Comparison of ENCODE assay signal across 24 cellular contexts in the genomic region with DNA sequence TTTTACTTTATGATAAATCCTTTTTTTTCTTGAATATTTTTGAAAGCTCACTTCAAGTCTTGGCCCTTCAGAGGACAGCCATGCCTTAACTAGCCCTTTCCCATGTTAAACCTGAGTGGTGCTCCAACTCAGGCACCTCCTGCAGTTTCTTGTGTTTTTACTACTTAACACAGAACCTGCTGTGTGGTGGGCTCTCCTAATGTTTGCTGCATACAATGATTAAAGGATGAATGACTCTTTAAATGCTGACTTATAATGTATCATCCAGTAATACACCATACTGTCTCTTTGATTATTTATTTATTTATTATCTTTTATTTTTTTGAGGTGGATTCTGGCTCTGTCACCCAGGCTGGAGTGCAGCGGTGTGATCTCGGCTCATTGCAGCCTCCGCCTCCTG.
DNase-seq lines count a peak whose midpoint lies in the region; ATAC-seq and TF ChIP-seq lines count a peak whose summit lies in the region.
"Had no signal": no experiment of that assay in that cellular context is flagged by ENCODE, and none has a peak within 500 bp of the region (broad histone marks: within the 10 kb centered on the region; RNA-seq: fewer than 3 reads in every experiment).

No MANE protein-coding gene starts in this region.

- WGBS in mesendoderm (ENCODE audit: extremely low coverage, insufficient coverage, low lambda C conversion rate) = no CpG with 5 or more reads among the region's 3 CpGs
- WGBS in ovary, 3 donors = 96 to 99% (median 98%) methylated on average over 3 of the region's 3 CpGs

- POLR2A ChIA-PET in PC-3 (lab: Charles Lee; ENCODE audit: unreplicated experiment) = no interaction called here

- in situ Hi-C loops in astrocyte of the spinal cord (cut with HindIII; ENCODE audit: low sequenced_read_pairs) = no loop called here

- H3K56ac ChIP-seq in mesendoderm (ENCODE audit: low read length) = no peak overlapping the region

- peaks cover 9% of the 10 kb centered on the region for H3F3A ChIP-seq in GM23338 (replicated peaks; ENCODE audit: low read depth)
- no peaks in the 10 kb centered on the region for H3F3A ChIP-seq in PC-3 (ENCODE audit: low read length, unreplicated experiment)

- DNase-seq in GM23338 (ENCODE audit: low spot score) = peak; percentile 17
- peak; percentile 29 for DNase-seq in PC-3
- DNase-seq in astrocyte of the spinal cord (ENCODE audit: low read depth, low spot score) = peak; percentile 48
- DNase-seq in mesendoderm = peak; percentile 43
- no peak for DNase-seq in midbrain (lab: John Stamatoyannopoulos, UW)
- DNase-seq in ovary = no peak
- DNase-seq in stimulated activated CD4-positive, alpha-beta T cell treated with anti-CD3 and anti-CD28 coated beads, Interleukin-2, amount 100 ng/mL, for 48 hours = no peak
- DNase-seq in substantia nigra (lab: John Stamatoyannopoulos, UW) = no peak
- DNase-seq: activated CD4-positive, alpha-beta T cell treated with anti-CD3 and anti-CD28 coated beads for 4 hours; activated CD8-positive, alpha-beta memory T cell treated with anti-CD3 and anti-CD28 coated beads for 24 hours; activated T-cell treated with anti-CD3 and anti-CD28 coated beads, Interleukin-2, amount 50 U/mL, for 4 hours; AML-193; CD8-positive, alpha-beta T cell; DMS 273 treated with DMSO at 0.1 percent for 48 hours; effector CD8-positive, alpha-beta T cell; GDM1; GOT3; NCI-H1105; NCI-H2029 treated with DMSO at 0.1 percent for 48 hours; NCI-H82; SHP77 had no signal

- no peaks in the 10 kb centered on the region for H3K9me3 Mint-ChIP-seq in GM23338
- H3K9me3 Mint-ChIP-seq: type B pancreatic cell had no signal

- H2BK5ac ChIP-seq in mesendoderm (ENCODE audit: low read length) = no peak overlapping the region

- peaks cover 43% of the 10 kb centered on the region for H3K4me1 Mint-ChIP-seq in GM23338

- H2AK5ac ChIP-seq in mesendoderm (ENCODE audit: low read length) = no peak overlapping the region

- no peak overlapping the region for H3K18ac ChIP-seq in mesendoderm (ENCODE audit: low read length)

- H3K27me3 ChIP-seq in GM23338 (ENCODE audit: insufficient read depth) (no peaks in the 10 kb centered on the region), PC-3 (ENCODE audit: low read length) (no peaks in the 10 kb centered on the region), mesendoderm (ENCODE audit: insufficient read depth, low read length, poor library complexity) (no peaks in the 10 kb centered on the region), ovary (no peaks in the 10 kb centered on the region)
- H3K27me3 ChIP-seq: gastroesophageal sphincter had no signal

- peak overlapping the region; percentile 30; the same call in 1 of the 2 replicates for H3K9ac ChIP-seq in PC-3 (ENCODE audit: low read length)
- no peak overlapping the region for H3K9ac ChIP-seq in mesendoderm (ENCODE audit: low read length)

- H2AFZ ChIP-seq in GM23338 (no peak overlapping the region), PC-3 (ENCODE audit: low read length) (no peak overlapping the region)

- CTCF ChIA-PET in PC-3 (lab: Charles Lee) = interaction anchor here (0.7 kb wide), 1 partner anchor 202 kb away, joined by 3 read pairs; no protein-coding TSS in a partner anchor

- ATAC-seq in GM23338 (peak; percentile 10; the same call in 1 of the 3 replicates), PC-3 (peak; percentile 24)
- ATAC-seq: activated T-cell treated with anti-CD3 and anti-CD28 coated beads, Interleukin-2, amount 50 U/mL, for 4 hours; CD8-positive, alpha-beta T cell; gastroesophageal sphincter had no signal

- no peak overlapping the region for H3K23ac ChIP-seq in mesendoderm (ENCODE audit: low read length)

- H3K4me3 ChIP-seq in GM23338 (no peak overlapping the region), PC-3 (ENCODE audit: low read length) (peak overlapping the region; percentile 20; the same call in 1 of the 2 replicates), astrocyte of the spinal cord (ENCODE audit: low read depth, low read length) (no peak overlapping the region), mesendoderm (ENCODE audit: low read length) (no peak overlapping the region), ovary (no peak overlapping the region)
- H3K4me3 ChIP-seq: gastroesophageal sphincter, skin epidermis had no signal

- H3K4me3 Mint-ChIP-seq in GM23338 = 0 out of 3 replicates have a peak overlapping the region, but pooled peaks have one; percentile 26
- H3K4me3 Mint-ChIP-seq: activated T-cell treated with anti-CD3 and anti-CD28 coated beads, Interleukin-2, amount 50 U/mL, for 4 hours; CD8-positive, alpha-beta T cell; type B pancreatic cell had no signal

- H3K4me2 ChIP-seq in GM23338 (no peak overlapping the region), PC-3 (ENCODE audit: low read length) (peak overlapping the region; percentile 76), mesendoderm (ENCODE audit: low read length) (no peak overlapping the region)

- H3K36me3 ChIP-seq in GM23338 (ENCODE audit: insufficient read depth) (no peaks in the 10 kb centered on the region), PC-3 (ENCODE audit: low read depth, low read length) (no peaks in the 10 kb centered on the region), mesendoderm (ENCODE audit: control insufficient read depth, insufficient read depth, low read length) (no peaks in the 10 kb centered on the region), ovary (no peaks in the 10 kb centered on the region)
- H3K36me3 ChIP-seq: gastroesophageal sphincter had no signal

- H3K27ac Mint-ChIP-seq in GM23338 = peak overlapping the region; percentile 74; the same call in 1 of the 2 replicates
- H3K27ac Mint-ChIP-seq: CD8-positive, alpha-beta T cell; type B pancreatic cell had no signal

- H3K4me1 ChIP-seq in GM23338 (ENCODE audit: insufficient read depth) = peaks cover 38% of the 10 kb centered on the region
- peaks cover 14% of the 10 kb centered on the region for H3K4me1 ChIP-seq in PC-3 (ENCODE audit: insufficient read depth, low read length)
- no peaks in the 10 kb centered on the region for H3K4me1 ChIP-seq in mesendoderm (ENCODE audit: control insufficient read depth, low read depth, low read length)
- no peaks in the 10 kb centered on the region for H3K4me1 ChIP-seq in ovary (ENCODE audit: insufficient read depth)

- no peak overlapping the region for H4K5ac ChIP-seq in mesendoderm (ENCODE audit: low read length)

- H3K36me3 Mint-ChIP-seq in GM23338 (ENCODE audit: low read depth) = peaks cover 29% of the 10 kb centered on the region
- H3K36me3 Mint-ChIP-seq: CD8-positive, alpha-beta T cell; type B pancreatic cell had no signal

- H3K4ac ChIP-seq in mesendoderm (ENCODE audit: low read depth, low read length) = no peak overlapping the region

- H3K79me1 ChIP-seq in mesendoderm (ENCODE audit: low read length) = no peaks in the 10 kb centered on the region

- no peak overlapping the region for H3K27ac ChIP-seq in GM23338 (ENCODE audit: low read depth)
- H3K27ac ChIP-seq in PC-3 (ENCODE audit: low read length) = no peak overlapping the region; the same call in 1 of the 2 replicates
- no peak overlapping the region for H3K27ac ChIP-seq in mesendoderm (ENCODE audit: low read depth, low read length)
- no peak overlapping the region for H3K27ac ChIP-seq in ovary
- no peak overlapping the region for H3K27ac ChIP-seq in substantia nigra (ENCODE audit: low read depth, low read length, poor library complexity, severe bottlenecking)
- H3K27ac ChIP-seq: gastroesophageal sphincter, skin epidermis had no signal

- BruUV-seq in PC-3 (replicated peaks; lab: Mats Ljungman, UMichigan) = no TSS peak

- intact Hi-C loops in PC-3 (cut with micrococcal nuclease) = loop anchor here (2.0 to 5.0 kb wide), 5 partner anchors 43 to 207 kb away; a partner anchor contains a TSS
- intact Hi-C loops in ovary (cut with DNase I) = no loop called here

- no peak for TF ChIP-seq POLR2A in ovary (IDR thresholded peaks at IDR 0.05)

- no peak for TF ChIP-seq CTCF in GM23338 (conservative IDR thresholded peaks at IDR 0.05; ENCODE audit: low read depth in 2 of 2)
- no peak for TF ChIP-seq CTCF in PC-3 (conservative IDR thresholded peaks at IDR 0.05; ENCODE audit: low read depth, low read length)
- TF ChIP-seq CTCF in astrocyte of the spinal cord (IDR thresholded peaks at IDR 0.05; ENCODE audit: low read depth, low read length) = no peak
- TF ChIP-seq CTCF in ovary (IDR thresholded peaks at IDR 0.05) = no peak

- H2BK15ac ChIP-seq in mesendoderm (replicated peaks; ENCODE audit: low read depth) = no peak overlapping the region

- H4K20me1 ChIP-seq in GM23338 (replicated peaks; ENCODE audit: insufficient read depth) (no peaks in the 10 kb centered on the region), PC-3 (ENCODE audit: low read length) (no peaks in the 10 kb centered on the region; the same call in 1 of the 2 replicates)

- no peak overlapping the region for H4K8ac ChIP-seq in mesendoderm (ENCODE audit: low read depth, low read length)

- H3K9me3 ChIP-seq in PC-3 (ENCODE audit: low read length) (no peaks in the 10 kb centered on the region), ovary (no peaks in the 10 kb centered on the region)
- H3K9me3 ChIP-seq: gastroesophageal sphincter had no signal

- TF ChIP-seq EP300 in ovary (IDR thresholded peaks at IDR 0.05) = no peak

- H3K79me2 ChIP-seq in GM23338 (replicated peaks; ENCODE audit: insufficient read depth) (no peaks in the 10 kb centered on the region), PC-3 (ENCODE audit: low read length) (no peaks in the 10 kb centered on the region), mesendoderm (ENCODE audit: control insufficient read depth, insufficient read depth, low read length) (no peaks in the 10 kb centered on the region)

- peaks cover 23% of the 10 kb centered on the region for H3K27me3 Mint-ChIP-seq in GM23338 (ENCODE audit: insufficient read depth, low read depth, poor library complexity)
- H3K27me3 Mint-ChIP-seq: type B pancreatic cell had no signal

- H2BK120ac ChIP-seq in mesendoderm (ENCODE audit: low read depth, low read length) = peak overlapping the region; percentile 12

- H3K9me2 ChIP-seq in GM23338 (ENCODE audit: insufficient read depth) (no peaks in the 10 kb centered on the region), PC-3 (replicated peaks; ENCODE audit: low read length) (no peaks in the 10 kb centered on the region)

TF ChIP-seq in GM23338, 12 proteins besides CTCF, POLR2A, EP300 and RAD21 (continues in another document):
- TF ChIP-seq EZH2 (IDR thresholded peaks at IDR 0.05; ENCODE audit: low read depth, unreplicated experiment) (no peak), NANOG (IDR thresholded peaks at IDR 0.05; ENCODE audit: borderline replicate concordance) (no peak), JUNB (IDR thresholded peaks at IDR 0.05; ENCODE audit: unreplicated experiment) (no peak), POLR2AphosphoS5 (IDR thresholded peaks at IDR 0.05; ENCODE audit: low read depth) (no peak), ZNF114 (CRISPR knock-in tag; IDR thresholded peaks at IDR 0.05) (no peak)
- TF ChIP-seq, protein P1, sequence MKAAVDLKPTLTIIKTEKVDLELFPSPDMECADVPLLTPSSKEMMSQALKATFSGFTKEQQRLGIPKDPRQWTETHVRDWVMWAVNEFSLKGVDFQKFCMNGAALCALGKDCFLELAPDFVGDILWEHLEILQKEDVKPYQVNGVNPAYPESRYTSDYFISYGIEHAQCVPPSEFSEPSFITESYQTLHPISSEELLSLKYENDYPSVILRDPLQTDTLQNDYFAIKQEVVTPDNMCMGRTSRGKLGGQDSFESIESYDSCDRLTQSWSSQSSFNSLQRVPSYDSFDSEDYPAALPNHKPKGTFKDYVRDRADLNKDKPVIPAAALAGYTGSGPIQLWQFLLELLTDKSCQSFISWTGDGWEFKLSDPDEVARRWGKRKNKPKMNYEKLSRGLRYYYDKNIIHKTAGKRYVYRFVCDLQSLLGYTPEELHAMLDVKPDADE (IDR thresholded peaks at IDR 0.05) = no peak

Comparison
In these comparisons a context has a peak if more than half of its experiments do, and no peak if none do; other contexts are left out.
1. DNase-seq: peak in GM23338 (single experiment), PC-3 (single experiment), astrocyte of the spinal cord (single experiment) and mesendoderm (single experiment); none in midbrain (single experiment), ovary (0 of 5), stimulated activated CD4-positive, alpha-beta T cell treated with anti-CD3 and anti-CD28 coated beads, Interleukin-2, amount 100 ng/mL, for 48 hours (0 of 2) and substantia nigra (0 of 49).